ENCODE assay signal across 20 cellular contexts in genomic region chr15:56811586-56811985, GRCh38.
DNase-seq lines count a peak whose midpoint lies in the region; ATAC-seq and TF ChIP-seq lines count a peak whose summit lies in the region.
"Had no signal": no experiment of that assay in that cellular context is flagged by ENCODE, and none has a peak within 500 bp of the region (broad histone marks: within the 10 kb centered on the region; RNA-seq: fewer than 3 reads in every experiment).

No MANE protein-coding gene starts in this region.

- ATAC-seq in left cardiac atrium (no peak), left lobe of liver (peak; percentile 71), thoracic aorta (ENCODE audit: insufficient number of reproducible peaks, low FRiP score, low read depth) (no peak)

- H3K79me2 ChIP-seq in smooth muscle cell (ENCODE audit: low read depth), result no peaks in the 10 kb centered on the region

- TF ChIP-seq CTCF in right atrium auricular region (IDR thresholded peaks at IDR 0.05) (no peak), ascending aorta (IDR thresholded peaks at IDR 0.05) (peak in 1 of 3 experiments; percentile 4), thoracic aorta (IDR thresholded peaks at IDR 0.05) (no peak), CD14-positive monocyte (IDR thresholded peaks at IDR 0.05) (no peak), smooth muscle cell (IDR thresholded peaks at IDR 0.05; ENCODE audit: borderline replicate concordance, insufficient read depth, poor library complexity, severe bottlenecking) (no peak)

- H3K9me3 Mint-ChIP-seq in CD14-positive monocyte, result peaks cover 11 to 35% (median 19%) of the 10 kb centered on the region in 7 donors

- no peak overlapping the region for H3K4me3 Mint-ChIP-seq in CD14-positive monocyte
- H3K4me3 Mint-ChIP-seq: CD4-positive, alpha-beta T cell had no signal

- peaks cover 0 to 11% of the 10 kb centered on the region in 2 donors for H3K9me3 ChIP-seq in right atrium auricular region
- H3K9me3 ChIP-seq in ascending aorta, result peaks cover 0 to 13% of the 10 kb centered on the region in 2 donors
- H3K9me3 ChIP-seq in thoracic aorta, result no peaks in the 10 kb centered on the region
- H3K9me3 ChIP-seq in smooth muscle cell (replicated peaks; ENCODE audit: low read depth), result peaks cover 4% of the 10 kb centered on the region
- H3K9me3 ChIP-seq: Caco-2 had no signal

- intact Hi-C loops in left cardiac atrium (cut with DNase I) (loop anchor here in 1 of 2 donors (10.0 kb wide), 1 partner anchor 323 kb away; no protein-coding TSS in a partner anchor), ascending aorta (cut with DNase I) (no loop called here), CD14-positive monocyte (cut with micrococcal nuclease) (no loop called here)

- H3K27ac Mint-ChIP-seq in CD14-positive monocyte, result no peak overlapping the region
- H3K27ac Mint-ChIP-seq: CD4-positive, alpha-beta T cell had no signal

- no peak for DNase-seq in right atrium auricular region (ENCODE audit: low spot score)
- no peak for DNase-seq in left cardiac atrium
- DNase-seq in ascending aorta (ENCODE audit: low spot score in 2 of 2), result no peak
- DNase-seq in left lobe of liver (ENCODE audit: low spot score), result no peak
- DNase-seq in thoracic aorta (ENCODE audit: low spot score), result no peak
- no peak for DNase-seq in CD14-positive monocyte (ENCODE audit: low spot score)
- no peak for DNase-seq in NCI-H1417 (lab: John Stamatoyannopoulos, UW)
- DNase-seq in smooth muscle cell (lab: John Stamatoyannopoulos, UW; ENCODE audit: unreplicated experiment), result no peak
- DNase-seq: BE2C; Caco-2; CD4-positive, alpha-beta T cell; DMS153; GF-D8; KG1; NCI-H1092; NCI-H146; NCI-H2029 treated with DMSO at 0.1 percent for 48 hours; NCI-H2171; NCI-H526; Peyer's patch had no signal

- H3K4me2 ChIP-seq in smooth muscle cell, result no peak overlapping the region

- H2AFZ ChIP-seq in smooth muscle cell (ENCODE audit: low read depth), result no peak overlapping the region

- H3K36me3 ChIP-seq in right atrium auricular region, result no peaks in the 10 kb centered on the region
- no peaks in the 10 kb centered on the region for H3K36me3 ChIP-seq in ascending aorta
- H3K36me3 ChIP-seq in thoracic aorta, result no peaks in the 10 kb centered on the region
- no peaks in the 10 kb centered on the region for H3K36me3 ChIP-seq in smooth muscle cell (ENCODE audit: low read depth)
- H3K36me3 ChIP-seq: BE2C, Peyer's patch had no signal

- H3K4me3 ChIP-seq in right atrium auricular region (no peak overlapping the region), ascending aorta (no peak overlapping the region), thoracic aorta (no peak overlapping the region), smooth muscle cell (no peak overlapping the region)
- H3K4me3 ChIP-seq: Peyer's patch had no signal

- 84% methylated on average over 4 of the region's 4 CpGs for WGBS in smooth muscle cell (ENCODE audit: low lambda C conversion rate)

- no peaks in the 10 kb centered on the region for H3K4me1 Mint-ChIP-seq in CD14-positive monocyte

- no peaks in the 10 kb centered on the region for H3K27me3 ChIP-seq in right atrium auricular region
- H3K27me3 ChIP-seq in ascending aorta, result no peaks in the 10 kb centered on the region
- no peaks in the 10 kb centered on the region for H3K27me3 ChIP-seq in thoracic aorta (replicated peaks; ENCODE audit: insufficient read depth)
- H3K27me3 ChIP-seq in smooth muscle cell (ENCODE audit: low read depth), result no peaks in the 10 kb centered on the region
- H3K27me3 ChIP-seq: BE2C, Peyer's patch had no signal

- no peaks in the 10 kb centered on the region for H3K27me3 Mint-ChIP-seq in CD14-positive monocyte (ENCODE audit: low read depth in 3 of 3)
- H3K27me3 Mint-ChIP-seq: CD4-positive, alpha-beta T cell had no signal

- no peaks in the 10 kb centered on the region for H4K20me1 ChIP-seq in smooth muscle cell (ENCODE audit: low read depth)

- no peaks in the 10 kb centered on the region for H3K36me3 Mint-ChIP-seq in CD14-positive monocyte

- no peak overlapping the region for H3K9ac ChIP-seq in smooth muscle cell (ENCODE audit: low read depth)

- H3K4me1 ChIP-seq in right atrium auricular region, result peaks cover 0 to 12% of the 10 kb centered on the region in 2 donors
- peaks cover 0 to 6% of the 10 kb centered on the region in 2 donors for H3K4me1 ChIP-seq in ascending aorta
- peaks cover 5 to 17% of the 10 kb centered on the region in 2 donors for H3K4me1 ChIP-seq in thoracic aorta (ENCODE audit: control insufficient read depth in 1 of 2, low read depth in 2 of 2)
- no peaks in the 10 kb centered on the region for H3K4me1 ChIP-seq in smooth muscle cell (ENCODE audit: low read depth)
- H3K4me1 ChIP-seq: BE2C, Caco-2, Peyer's patch had no signal

- H3F3A ChIP-seq in smooth muscle cell (ENCODE audit: low read depth), result no peaks in the 10 kb centered on the region

- H3K27ac ChIP-seq in right atrium auricular region, result peak overlapping the region; percentile 27
- H3K27ac ChIP-seq in ascending aorta, result peak overlapping the region; percentile 68 to 79
- H3K27ac ChIP-seq in thoracic aorta, result peak overlapping the region; percentile 35 to 55
- H3K27ac ChIP-seq in smooth muscle cell (ENCODE audit: low read depth), result no peak overlapping the region
- H3K27ac ChIP-seq: Peyer's patch had no signal
